In the genomic region with DNA sequence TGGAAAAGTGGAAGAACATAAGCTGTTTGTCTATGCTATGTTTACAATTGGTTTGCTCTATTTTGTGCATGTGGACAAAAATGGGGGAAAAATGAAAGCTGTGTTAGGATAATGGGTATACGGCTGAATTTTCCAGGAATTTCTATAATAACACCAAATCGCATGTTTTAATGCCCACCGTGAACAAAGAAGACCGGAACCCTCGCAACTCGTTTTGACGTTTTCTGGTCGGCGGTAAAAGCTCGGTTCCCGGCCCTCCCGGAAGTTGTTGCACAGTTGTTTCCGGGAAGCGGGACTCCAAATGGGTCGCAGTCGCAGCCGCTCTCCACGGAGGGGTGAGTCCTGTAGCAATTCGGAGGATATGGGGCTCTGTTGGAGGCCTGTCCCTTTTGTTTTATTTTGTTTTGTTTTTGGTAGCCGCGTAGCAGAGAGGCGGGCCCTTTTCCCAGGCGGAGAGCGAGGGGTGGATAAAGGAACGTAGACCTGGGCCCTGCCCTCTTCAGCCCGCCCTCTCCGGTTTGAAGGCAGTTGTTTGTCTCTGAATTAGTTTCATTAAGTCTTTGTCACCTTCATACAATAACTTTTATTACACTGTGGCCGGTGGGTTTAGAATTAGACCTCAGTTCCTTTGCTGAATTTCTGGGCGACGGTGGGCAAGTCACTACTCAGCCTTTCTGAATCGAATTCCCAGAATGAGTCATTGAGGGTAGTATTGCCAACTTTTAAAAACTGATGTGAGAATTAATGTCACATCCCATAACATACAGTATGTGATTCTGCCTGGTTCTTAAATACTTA, we compare ENCODE assay signal across 8 cellular contexts. TPM values are rescaled to one million over a fixed set of nuclear protein-coding genes. Genes with fewer than 3 reads are reported as not detected.
A peak's percentile ranks its signal among the peaks of the same experiment; 100 is the strongest.
DNase-seq lines count a peak whose midpoint lies in the region; ATAC-seq, FAIRE-seq and TF ChIP-seq lines count a peak whose summit lies in the region.

A gene with protein sequence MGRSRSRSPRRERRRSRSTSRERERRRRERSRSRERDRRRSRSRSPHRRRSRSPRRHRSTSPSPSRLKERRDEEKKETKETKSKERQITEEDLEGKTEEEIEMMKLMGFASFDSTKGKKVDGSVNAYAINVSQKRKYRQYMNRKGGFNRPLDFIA (plus strand): TSS at position 273 of the 798 bp plus-strand sequence. CDS start 29 bp downstream, at position 302.

- CTCF ChIA-PET in OCI-LY7 (lab: Charles Lee; ENCODE audit: unreplicated experiment) = interaction anchor here (1.1 kb wide), 1 partner anchor 21 kb away, joined by 4 read pairs; no protein-coding TSS in a partner anchor

- TF ChIP-seq CTCF in OCI-LY7 (conservative IDR thresholded peaks at IDR 0.05; ENCODE audit: low read length) = no peak

- H3K27ac ChIP-seq in OCI-LY7 (ENCODE audit: low read depth, low read length, poor library complexity, severe bottlenecking) = peak within 1 kb of the TSS; percentile 16

- ATAC-seq in GM19035 (IDR thresholded peaks at IDR 0.05; ENCODE audit: unreplicated experiment) = peak; percentile 81

- no peaks in the 10 kb centered on the region for H3K9me3 ChIP-seq in OCI-LY7 (ENCODE audit: low read length)

- peaks cover 13% of the 10 kb centered on the region for H3K4me1 ChIP-seq in OCI-LY7 (ENCODE audit: insufficient read depth, low read length, poor library complexity, severe bottlenecking)

- H3K36me3 ChIP-seq in OCI-LY7 (ENCODE audit: insufficient read depth, low read length) = peaks cover 32% of the 10 kb centered on the region

- peak; percentile 85 for DNase-seq in AG08396 (ENCODE audit: low spot score)
- DNase-seq in HTR-8/SVneo (ENCODE audit: insufficient read length, low spot score) = peak; percentile 79
- DNase-seq in OCI-LY7 (ENCODE audit: low spot score) = peak; percentile 89
- DNase-seq in activated CD8-positive, alpha-beta memory T cell treated with anti-CD3 and anti-CD28 coated beads, Interleukin-2, amount 50 U/mL, for 4 hours = peak; percentile 78
- DNase-seq in mesenteric fat pad (ENCODE audit: low spot score) = no peak
- DNase-seq in stimulated activated CD8-positive, alpha-beta memory T cell treated with anti-CD3 and anti-CD28 coated beads, Interleukin-15, amount 100 ng/mL, for 24 hours (ENCODE audit: low read depth) = peak; percentile 62

- peak within 1 kb of the TSS; percentile 85 for H3K4me3 ChIP-seq in OCI-LY7 (ENCODE audit: low read depth, low read length, poor library complexity, severe bottlenecking)

- no peaks in the 10 kb centered on the region for H3K9me2 ChIP-seq in OCI-LY7 (ENCODE audit: insufficient read depth, low read length)

- peak within 1 kb of the TSS; percentile 89 for H3K4me2 ChIP-seq in OCI-LY7 (ENCODE audit: low read length)

- intact Hi-C loops in OCI-LY7 (cut with micrococcal nuclease; ENCODE audit: unreplicated experiment) = no loop called here

- BruUV-seq in OCI-LY7 (replicated peaks; lab: Mats Ljungman, UMichigan) = TSS peak; percentile 84

- POLR2A ChIA-PET in OCI-LY7 (lab: Charles Lee) = interaction anchor here (0.8 to 1.6 kb wide), 4 partner anchors 8 to 53 kb away, joined by 3 to 13 read pairs (median 6); partner anchors contain the start of gene MXD1

- H2AFZ ChIP-seq in OCI-LY7 (ENCODE audit: low read length) = peak within 1 kb of the TSS; percentile 100

- no peaks in the 10 kb centered on the region for H4K20me1 ChIP-seq in OCI-LY7 (ENCODE audit: insufficient read depth, low read length)

- H3K79me2 ChIP-seq in OCI-LY7 (ENCODE audit: insufficient read depth, low read depth, low read length) = peaks cover 18% of the 10 kb centered on the region

- FAIRE-seq in HTR-8/SVneo (lab: Jason Lieb, UNC) (no peak), endometrium (lab: Jason Lieb, UNC) (peak; percentile 23)

RNA-seq across cellular contexts. Expression of the gene that starts here (rescaled TPM):
- 42.2 and 61.9 TPM in 2 replicates for total RNA-seq in OCI-LY7 (2014; rRNA removed; shearing (Covaris generic))
- 76.0 and 82.4 TPM in 2 replicates for total RNA-seq in OCI-LY7 (2022)
- total RNA-seq in mesenteric fat pad = 54.2 TPM
